8 cellular contexts compared by ENCODE assay signal in the genomic region with DNA sequence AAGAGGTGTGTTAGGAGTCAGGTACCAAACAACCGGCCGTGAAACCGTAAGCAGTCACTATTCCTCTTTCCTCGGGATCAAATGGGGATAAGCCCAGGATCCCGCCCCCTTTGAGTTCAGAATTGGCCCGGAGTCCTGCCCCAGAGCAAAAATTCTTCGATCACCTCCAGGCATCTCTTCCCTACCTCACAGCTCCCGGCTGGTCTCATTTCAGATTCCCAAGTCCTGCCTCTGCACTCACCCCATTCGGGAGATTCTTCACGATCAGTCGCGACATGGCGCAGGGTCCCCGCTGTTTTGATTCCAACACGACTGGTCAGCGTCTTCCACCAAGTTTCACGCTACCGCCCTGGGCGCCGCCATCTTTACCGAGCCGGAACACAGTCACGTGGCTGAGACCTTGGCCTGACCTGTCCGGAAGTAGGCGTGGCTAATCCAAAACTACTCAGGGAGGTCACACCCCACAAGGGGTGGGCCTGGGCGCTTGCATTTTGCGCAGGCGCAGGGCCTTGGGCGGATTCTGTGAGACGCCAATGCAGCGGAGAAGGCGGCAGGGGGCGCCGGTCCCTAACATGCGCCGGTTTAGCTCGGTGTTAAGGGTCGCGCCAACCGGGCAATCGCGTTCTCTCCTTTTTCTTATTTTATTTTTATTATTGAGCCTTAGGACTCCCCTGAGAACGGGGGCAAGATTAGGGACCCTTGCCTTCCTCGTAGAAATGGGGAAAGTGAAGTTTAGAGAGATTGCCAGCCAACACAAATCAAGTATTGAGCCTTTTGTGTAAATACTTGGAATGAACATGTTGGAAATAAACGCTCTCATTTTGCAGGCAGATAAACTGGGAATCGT. TPM values are rescaled to one million over a fixed set of nuclear protein-coding genes. Genes with fewer than 3 reads are reported as not detected.
DNase-seq lines count a peak whose midpoint lies in the region; ATAC-seq lines count a peak whose summit lies in the region.

RBM19 (minus strand) TSS at position 375 of the 847 bp plus-strand sequence; CDS start at position 277, 98 bp downstream.

- peaks cover 16% of the 10 kb centered on the region for H3K36me3 ChIP-seq in CD4-positive, CD25-positive, alpha-beta regulatory T cell (ENCODE audit: control insufficient read depth, insufficient read depth, low read length)

- peak; percentile 96 to 98 (median 98) for DNase-seq in CD4-positive, CD25-positive, alpha-beta regulatory T cell
- DNase-seq in NCI-H748 treated with DMSO at 0.1 percent for 48 hours (lab: John Stamatoyannopoulos, UW), result peak; percentile 94
- DNase-seq in activated CD4-positive, alpha-beta T cell treated with anti-CD3 and anti-CD28 coated beads, Interleukin-2, amount 50 U/mL, for 24 hours (ENCODE audit: low read depth in 1 of 2, low spot score in 1 of 2), result peak; percentile 91 to 99
- peak; percentile 99 for DNase-seq in left lobe of liver (ENCODE audit: low spot score)
- DNase-seq in stimulated activated CD4-positive, alpha-beta T cell treated with anti-CD3 and anti-CD28 coated beads, Interleukin-2, amount 100 ng/mL, for 4 hours (ENCODE audit: low read depth), result peak; percentile 97

- H3K4me3 Mint-ChIP-seq in CD4-positive, CD25-positive, alpha-beta regulatory T cell, result peak within 1 kb of the TSS; percentile 95 to 100 (median 97)
- H3K4me3 Mint-ChIP-seq in dendritic cell treated with granulocyte-macrophage colony-stimulating factor and Interleukin-4, amounts not matched to agents 40 ng/mL and 50 ng/mL, for 4 days, result peak within 1 kb of the TSS; percentile 100

- peak within 1 kb of the TSS; percentile 96 to 99 (median 97) for H3K27ac Mint-ChIP-seq in CD4-positive, CD25-positive, alpha-beta regulatory T cell
- H3K27ac Mint-ChIP-seq in dendritic cell treated with granulocyte-macrophage colony-stimulating factor and Interleukin-4, amounts not matched to agents 40 ng/mL and 50 ng/mL, for 4 days, result peak within 1 kb of the TSS; percentile 88

- intact Hi-C loops in dendritic cell treated with granulocyte-macrophage colony-stimulating factor and Interleukin-4, amounts not matched to agents 40 ng/mL and 50 ng/mL, for 4 days (cut with micrococcal nuclease), result no loop called here

- H3K4me1 ChIP-seq in CD4-positive, CD25-positive, alpha-beta regulatory T cell (ENCODE audit: control insufficient read depth, insufficient read depth, low read length, poor library complexity, severe bottlenecking), result peaks cover 24% of the 10 kb centered on the region

- H3K27ac ChIP-seq in CD4-positive, CD25-positive, alpha-beta regulatory T cell (ENCODE audit: insufficient read depth, low read length, poor library complexity, severe bottlenecking), result no peak within 1 kb of the TSS

- peaks cover 23% of the 10 kb centered on the region for H3K36me3 Mint-ChIP-seq in CD4-positive, CD25-positive, alpha-beta regulatory T cell
- peaks cover 30% of the 10 kb centered on the region for H3K36me3 Mint-ChIP-seq in dendritic cell treated with granulocyte-macrophage colony-stimulating factor and Interleukin-4, amounts not matched to agents 40 ng/mL and 50 ng/mL, for 4 days (ENCODE audit: low read depth)

- peaks cover 12 to 53% (median 41%) of the 10 kb centered on the region in 4 donors for H3K4me1 Mint-ChIP-seq in CD4-positive, CD25-positive, alpha-beta regulatory T cell
- H3K4me1 Mint-ChIP-seq in dendritic cell treated with granulocyte-macrophage colony-stimulating factor and Interleukin-4, amounts not matched to agents 40 ng/mL and 50 ng/mL, for 4 days (ENCODE audit: low read depth), result peaks cover 49% of the 10 kb centered on the region

- H3K4me3 ChIP-seq in CD4-positive, CD25-positive, alpha-beta regulatory T cell (ENCODE audit: low read depth, low read length), result peak within 1 kb of the TSS; percentile 96

- H3K27me3 ChIP-seq in CD4-positive, CD25-positive, alpha-beta regulatory T cell (ENCODE audit: control insufficient read depth, insufficient read depth, low read length), result no peaks in the 10 kb centered on the region

- ATAC-seq in CD4-positive, CD25-positive, alpha-beta regulatory T cell (ENCODE audit: low read depth in 2 of 2), result peak; percentile 98
- ATAC-seq in GM19395 (IDR thresholded peaks at IDR 0.05; ENCODE audit: unreplicated experiment), result peak; percentile 96
- peak; percentile 92 for ATAC-seq in HG03565 (IDR thresholded peaks at IDR 0.05; ENCODE audit: unreplicated experiment)
- ATAC-seq in left lobe of liver, result peak; percentile 98

- no peaks in the 10 kb centered on the region for H3K9me3 ChIP-seq in CD4-positive, CD25-positive, alpha-beta regulatory T cell (ENCODE audit: control insufficient read depth in 2 of 2, low read length in 2 of 2)

- peaks cover 22% of the 10 kb centered on the region for H3K27me3 Mint-ChIP-seq in CD4-positive, CD25-positive, alpha-beta regulatory T cell
- peaks cover 14% of the 10 kb centered on the region for H3K27me3 Mint-ChIP-seq in dendritic cell treated with granulocyte-macrophage colony-stimulating factor and Interleukin-4, amounts not matched to agents 40 ng/mL and 50 ng/mL, for 4 days

- peaks cover 0 to 3% (median 0%) of the 10 kb centered on the region in 7 donors for H3K9me3 Mint-ChIP-seq in CD4-positive, CD25-positive, alpha-beta regulatory T cell
- H3K9me3 Mint-ChIP-seq in dendritic cell treated with granulocyte-macrophage colony-stimulating factor and Interleukin-4, amounts not matched to agents 40 ng/mL and 50 ng/mL, for 4 days, result no peaks in the 10 kb centered on the region

RNA-seq across cellular contexts. Expression of gene RBM19, which starts in this region (rescaled TPM):
- total RNA-seq in CD4-positive, CD25-positive, alpha-beta regulatory T cell, result 66.2 TPM
- polyA plus RNA-seq in CD4-positive, CD25-positive, alpha-beta regulatory T cell, result 1 to 10 TPM; 6.3 to 8.3 (median 6.8) TPM
- 13.5 TPM for total RNA-seq in left lobe of liver
